Comparison of ENCODE assay signal across 1 cellular context in genomic region chr3:8320711-8321458, GRCh38.
TF ChIP-seq lines count a peak whose summit lies in the region.

No MANE protein-coding gene starts in this region.

TF ChIP-seq in GM23338, 12 proteins besides CTCF, POLR2A, EP300 and RAD21 (continued from another document):
- peak; percentile 57; the same call in 1 of the 2 replicates for TF ChIP-seq ZNF462 (CRISPR knock-in tag; IDR thresholded peaks at IDR 0.05)
- TF ChIP-seq POLR2AphosphoS5 (IDR thresholded peaks at IDR 0.05; ENCODE audit: low read depth): no peak
TF ChIP-seq in GM23338: peak in this region for 1.
